Comparison of ENCODE assay signal across 8 cellular contexts in genomic region chr17:17681187-17681743, GRCh38. TPM values are rescaled to one million over a fixed set of nuclear protein-coding genes. Genes with fewer than 3 reads are reported as not detected.
DNase-seq lines count a peak whose midpoint lies in the region; ATAC-seq and TF ChIP-seq lines count a peak whose summit lies in the region.

A gene with protein sequence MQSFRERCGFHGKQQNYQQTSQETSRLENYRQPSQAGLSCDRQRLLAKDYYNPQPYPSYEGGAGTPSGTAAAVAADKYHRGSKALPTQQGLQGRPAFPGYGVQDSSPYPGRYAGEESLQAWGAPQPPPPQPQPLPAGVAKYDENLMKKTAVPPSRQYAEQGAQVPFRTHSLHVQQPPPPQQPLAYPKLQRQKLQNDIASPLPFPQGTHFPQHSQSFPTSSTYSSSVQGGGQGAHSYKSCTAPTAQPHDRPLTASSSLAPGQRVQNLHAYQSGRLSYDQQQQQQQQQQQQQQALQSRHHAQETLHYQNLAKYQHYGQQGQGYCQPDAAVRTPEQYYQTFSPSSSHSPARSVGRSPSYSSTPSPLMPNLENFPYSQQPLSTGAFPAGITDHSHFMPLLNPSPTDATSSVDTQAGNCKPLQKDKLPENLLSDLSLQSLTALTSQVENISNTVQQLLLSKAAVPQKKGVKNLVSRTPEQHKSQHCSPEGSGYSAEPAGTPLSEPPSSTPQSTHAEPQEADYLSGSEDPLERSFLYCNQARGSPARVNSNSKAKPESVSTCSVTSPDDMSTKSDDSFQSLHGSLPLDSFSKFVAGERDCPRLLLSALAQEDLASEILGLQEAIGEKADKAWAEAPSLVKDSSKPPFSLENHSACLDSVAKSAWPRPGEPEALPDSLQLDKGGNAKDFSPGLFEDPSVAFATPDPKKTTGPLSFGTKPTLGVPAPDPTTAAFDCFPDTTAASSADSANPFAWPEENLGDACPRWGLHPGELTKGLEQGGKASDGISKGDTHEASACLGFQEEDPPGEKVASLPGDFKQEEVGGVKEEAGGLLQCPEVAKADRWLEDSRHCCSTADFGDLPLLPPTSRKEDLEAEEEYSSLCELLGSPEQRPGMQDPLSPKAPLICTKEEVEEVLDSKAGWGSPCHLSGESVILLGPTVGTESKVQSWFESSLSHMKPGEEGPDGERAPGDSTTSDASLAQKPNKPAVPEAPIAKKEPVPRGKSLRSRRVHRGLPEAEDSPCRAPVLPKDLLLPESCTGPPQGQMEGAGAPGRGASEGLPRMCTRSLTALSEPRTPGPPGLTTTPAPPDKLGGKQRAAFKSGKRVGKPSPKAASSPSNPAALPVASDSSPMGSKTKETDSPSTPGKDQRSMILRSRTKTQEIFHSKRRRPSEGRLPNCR (N-terminal part only) (plus strand): TSS chr17:17681458. CDS start chr17:17792949, 111,491 bp downstream.

- H3K36me3 Mint-ChIP-seq in activated CD4-positive, alpha-beta memory T cell treated with anti-CD3 and anti-CD28 coated beads, Interleukin-2, amount 10 ng/mL, durations not matched to agents 7 days and 5 days (ENCODE audit: low read depth), result no peaks in the 10 kb centered on the region

- H3K9me3 Mint-ChIP-seq in activated CD4-positive, alpha-beta memory T cell treated with anti-CD3 and anti-CD28 coated beads, Interleukin-2, amount 10 ng/mL, durations not matched to agents 7 days and 5 days, result no peaks in the 10 kb centered on the region

- no peaks in the 10 kb centered on the region for H3K27me3 ChIP-seq in lower lobe of right lung (ENCODE audit: low read depth)

- peak within 1 kb of the TSS; percentile 71 for H3K4me3 Mint-ChIP-seq in activated CD4-positive, alpha-beta memory T cell treated with anti-CD3 and anti-CD28 coated beads, Interleukin-2, amount 10 ng/mL, durations not matched to agents 7 days and 5 days

- H3K9me3 ChIP-seq in lower lobe of right lung, result no peaks in the 10 kb centered on the region

- peaks cover 33% of the 10 kb centered on the region for H3K4me1 ChIP-seq in lower lobe of right lung

- CTCF ChIA-PET in activated CD4-positive, alpha-beta memory T cell treated with anti-CD3 and anti-CD28 coated beads, Interleukin-2, amount 10 ng/mL, durations not matched to agents 7 days and 5 days (lab: Charles Lee), result interaction anchor here (0.7 to 2.8 kb wide), 10 partner anchors 9 to 352 kb away, joined by 3 to 18 read pairs (median 4); no protein-coding TSS in a partner anchor

- peak within 1 kb of the TSS; percentile 75 for H3K27ac Mint-ChIP-seq in activated CD4-positive, alpha-beta memory T cell treated with anti-CD3 and anti-CD28 coated beads, Interleukin-2, amount 10 ng/mL, durations not matched to agents 7 days and 5 days

- peak; percentile 53 for TF ChIP-seq CTCF in lower lobe of right lung (IDR thresholded peaks at IDR 0.05)

- H3K4me1 Mint-ChIP-seq in activated CD4-positive, alpha-beta memory T cell treated with anti-CD3 and anti-CD28 coated beads, Interleukin-2, amount 10 ng/mL, durations not matched to agents 7 days and 5 days, result peaks cover 37% of the 10 kb centered on the region

- peak within 1 kb of the TSS; percentile 95 for H3K27ac ChIP-seq in lower lobe of right lung

- H3K36me3 ChIP-seq in lower lobe of right lung, result no peaks in the 10 kb centered on the region

- intact Hi-C loops in lower lobe of right lung (cut with DNase I), result loop anchor here (10.0 kb wide), 1 partner anchor 354 kb away; the partner anchor contains the start of genes ATPAF2 and GID4

- ATAC-seq in GM18907 (IDR thresholded peaks at IDR 0.05; ENCODE audit: unreplicated experiment) (peak; percentile 49), HG03432 (IDR thresholded peaks at IDR 0.05; ENCODE audit: unreplicated experiment) (peak; percentile 57), lower lobe of right lung (peak; percentile 73 to 83)

- peak within 1 kb of the TSS; percentile 90 for H3K4me3 ChIP-seq in lower lobe of right lung

- H3K27me3 Mint-ChIP-seq in activated CD4-positive, alpha-beta memory T cell treated with anti-CD3 and anti-CD28 coated beads, Interleukin-2, amount 10 ng/mL, durations not matched to agents 7 days and 5 days, result peaks cover 7% of the 10 kb centered on the region

- DNase-seq in AG08395 (ENCODE audit: low spot score) (peak; percentile 85), NCI-H774 (lab: John Stamatoyannopoulos, UW) (peak; percentile 24), lower lobe of right lung (peak; percentile 86)
- DNase-seq in activated CD4-positive, alpha-beta memory T cell treated with anti-CD3 and anti-CD28 coated beads, Interleukin-2, amount 10 ng/mL, durations not matched to agents 7 days and 5 days, result peak; percentile 72
- peak; percentile 63 for DNase-seq in effector CD4-positive, alpha-beta T cell
- DNase-seq in stimulated activated CD4-positive, alpha-beta T cell treated with anti-CD3 and anti-CD28 coated beads, TNF-alpha, amount 100 ng/mL, for 1 hour (ENCODE audit: low read depth in 3 of 3, low spot score in 1 of 3), result peak in 2 of 3 donors; percentile 50 to 68

- POLR2A ChIA-PET in activated CD4-positive, alpha-beta memory T cell treated with anti-CD3 and anti-CD28 coated beads, Interleukin-2, amount 10 ng/mL, durations not matched to agents 7 days and 5 days (lab: Charles Lee), result interaction anchor here (1.1 to 3.3 kb wide), 10 partner anchors 14 to 279 kb away, joined by 3 to 47 read pairs (median 5); partner anchors contain the start of gene SREBF1

RNA-seq across cellular contexts. Expression of the gene that starts here (rescaled TPM):
- total RNA-seq in activated CD4-positive, alpha-beta memory T cell treated with anti-CD3 and anti-CD28 coated beads, Interleukin-2, amount 10 ng/mL, durations not matched to agents 7 days and 5 days, result 10 to 100 TPM; 16.7 TPM
- total RNA-seq in lower lobe of right lung, result 31.1 TPM

Comparison
In these comparisons a context has a peak if more than half of its experiments do, and no peak if none do; other contexts are left out.
1. Peak in every context shown above with its lines: DNase-seq, ATAC-seq, H3K4me3 ChIP-seq and H3K27ac ChIP-seq.
2. DNase-seq: peak in every context shown above with its lines; median percentile 86 in lower lobe of right lung; 85 in AG08395; 72 in activated CD4-positive, alpha-beta memory T cell treated with anti-CD3 and anti-CD28 coated beads, Interleukin-2, amount 10 ng/mL, durations not matched to agents 7 days and 5 days; 63 in effector CD4-positive, alpha-beta T cell; 59 in stimulated activated CD4-positive, alpha-beta T cell treated with anti-CD3 and anti-CD28 coated beads, TNF-alpha, amount 100 ng/mL, for 1 hour; 24 in NCI-H774.